Comparison of ENCODE assay signal across 8 cellular contexts in genomic region chr15:72473670-72474465, GRCh38. TPM values are rescaled to one million over a fixed set of nuclear protein-coding genes. Genes with fewer than 3 reads are reported as not detected.
DNase-seq lines count a peak whose midpoint lies in the region; ATAC-seq and TF ChIP-seq lines count a peak whose summit lies in the region.

TSS of gene ARIH1 (plus strand) at chr15:72474330. CDS start at chr15:72474640, 310 bp downstream.

- no peak for TF ChIP-seq CTCF in vagina (IDR thresholded peaks at IDR 0.05)

- peak; percentile 79 for DNase-seq in NCI-H1694 (lab: John Stamatoyannopoulos, UW)
- peak; percentile 93 to 96 (median 95) for DNase-seq in T-helper 2 cell
- peak; percentile 78 to 99 (median 96) for DNase-seq in anterior cingulate cortex (lab: John Stamatoyannopoulos, UW)
- peak; percentile 97 to 99 (median 99) for DNase-seq in right cardiac atrium
- peak; percentile 98 for DNase-seq in putamen (ENCODE audit: low spot score)
- DNase-seq in vagina (ENCODE audit: extremely low spot score in 2 of 2) = peak in 1 of 2 donors; percentile 96

- peak within 1 kb of the TSS; percentile 64 for H3K4me3 ChIP-seq in right cardiac atrium (ENCODE audit: low read length)
- H3K4me3 ChIP-seq in vagina = peak within 1 kb of the TSS; percentile 90 to 92

- H3K4me1 ChIP-seq in right cardiac atrium (ENCODE audit: control insufficient read depth, insufficient read depth, low read length) (peaks cover 2% of the 10 kb centered on the region), vagina (peaks cover 44% of the 10 kb centered on the region)

- H3K36me3 ChIP-seq in vagina = peaks cover 0 to 11% of the 10 kb centered on the region in 2 donors

- TF ChIP-seq POLR2A in GM15510 (IDR thresholded peaks at IDR 0.05; ENCODE audit: borderline replicate concordance, extremely low read depth, insufficient read length) = peak; percentile 95
- TF ChIP-seq POLR2A in vagina (IDR thresholded peaks at IDR 0.05) = peak; percentile 60 to 98

- ATAC-seq in HG02884 (IDR thresholded peaks at IDR 0.05; ENCODE audit: unreplicated experiment) (peak; percentile 74), right cardiac atrium (peak; percentile 98)

- H3K27ac ChIP-seq in right cardiac atrium (ENCODE audit: low read length) = peak within 1 kb of the TSS; percentile 99
- peak within 1 kb of the TSS; percentile 100 for H3K27ac ChIP-seq in vagina

- no peaks in the 10 kb centered on the region for H3K9me3 ChIP-seq in right cardiac atrium (ENCODE audit: control insufficient read depth, low read length)
- no peaks in the 10 kb centered on the region for H3K9me3 ChIP-seq in vagina

- intact Hi-C loops in right cardiac atrium (cut with DNase I) = no loop called here
- intact Hi-C loops in vagina (cut with DNase I) = no loop called here

- H3K27me3 ChIP-seq in right cardiac atrium (ENCODE audit: control insufficient read depth, insufficient read depth) (no peaks in the 10 kb centered on the region), vagina (no peaks in the 10 kb centered on the region)

- WGBS in right cardiac atrium = under 1% methylated on average over 62 of the region's 62 CpGs

RNA-seq across cellular contexts. Expression of gene ARIH1, which starts in this region (rescaled TPM):
- total RNA-seq in right cardiac atrium = 100 to 1,000 TPM; 147 to 159 (median 153) TPM
- polyA plus RNA-seq in right cardiac atrium = 30.5 TPM
- 54.8 TPM for total RNA-seq in vagina
